In genomic region chrX:53305219-53305618, GRCh38 we compare ENCODE assay signal across 1 cellular context. TPM values are rescaled to one million over a fixed set of nuclear protein-coding genes. Genes with fewer than 3 reads are reported as not detected.
"Had no signal": no experiment of that assay in that cellular context is flagged by ENCODE, and none has a peak within 500 bp of the region (broad histone marks: within the 10 kb centered on the region; RNA-seq: fewer than 3 reads in every experiment).

No MANE protein-coding gene starts in this region.

RNA-seq across cellular contexts. Expression of gene IQSEC2, which starts 23.8 kb away (rescaled TPM):
- total RNA-seq: activated CD8-positive, alpha-beta T cell treated with anti-CD3 and anti-CD28 coated beads, Interleukin-2, amount 10 ng/mL, durations not matched to agents 7 days and 5 days had no signal
